5 cellular contexts compared by ENCODE assay signal in genomic region chr2:228624708-228625107, GRCh38.
"Had no signal": no experiment of that assay in that cellular context is flagged by ENCODE, and none has a peak within 500 bp of the region (broad histone marks: within the 10 kb centered on the region; RNA-seq: fewer than 3 reads in every experiment).

No MANE protein-coding gene starts in this region.

- H3K4me3 ChIP-seq: GM23338 had no signal

- DNase-seq: H9, HCEC 1CT, KBM-7 had no signal

- ATAC-seq: GM23338, HepG2 had no signal
